ENCODE assay signal across 9 cellular contexts in genomic region chr4:1192091-1192492, GRCh38. TPM values are rescaled to one million over a fixed set of nuclear protein-coding genes. Genes with fewer than 3 reads are reported as not detected.
DNase-seq lines count a peak whose midpoint lies in the region; ATAC-seq and TF ChIP-seq lines count a peak whose summit lies in the region.
"Had no signal": no experiment of that assay in that cellular context is flagged by ENCODE, and none has a peak within 500 bp of the region (broad histone marks: within the 10 kb centered on the region; RNA-seq: fewer than 3 reads in every experiment).

No MANE protein-coding gene starts in this region.

- no peak overlapping the region for H3K23ac ChIP-seq in mesendoderm (ENCODE audit: low read length)

- H3K4me1 ChIP-seq in lung (ENCODE audit: control insufficient read depth in 2 of 2, insufficient read depth in 2 of 2, low read length in 2 of 2) (peaks cover 0 to 17% of the 10 kb centered on the region in 2 donors), urinary bladder (ENCODE audit: insufficient read depth) (no peaks in the 10 kb centered on the region), mesendoderm (ENCODE audit: control insufficient read depth, low read depth, low read length) (no peaks in the 10 kb centered on the region)

- H3K4ac ChIP-seq in mesendoderm (ENCODE audit: low read depth, low read length) = no peak overlapping the region

- H2BK15ac ChIP-seq in mesendoderm (replicated peaks; ENCODE audit: low read depth) = no peak overlapping the region

- H3K9ac ChIP-seq in mesendoderm (ENCODE audit: low read length) = no peak overlapping the region

- H2AK5ac ChIP-seq in mesendoderm (ENCODE audit: low read length) = no peak overlapping the region

- H3K36me3 ChIP-seq in lung (ENCODE audit: control insufficient read depth in 2 of 2, insufficient read depth in 2 of 2, low read length in 2 of 2) (no peaks in the 10 kb centered on the region), urinary bladder (ENCODE audit: insufficient read depth) (no peaks in the 10 kb centered on the region), mesendoderm (ENCODE audit: control insufficient read depth, insufficient read depth, low read length) (no peaks in the 10 kb centered on the region)

- H3K18ac ChIP-seq in mesendoderm (ENCODE audit: low read length) = no peak overlapping the region

- no peaks in the 10 kb centered on the region for H3K27me3 ChIP-seq in lung (ENCODE audit: control insufficient read depth, insufficient read depth)
- H3K27me3 ChIP-seq in mesendoderm (ENCODE audit: insufficient read depth, low read length, poor library complexity) = no peaks in the 10 kb centered on the region

- no peak overlapping the region for H3K4me2 ChIP-seq in mesendoderm (ENCODE audit: low read length)

- no peaks in the 10 kb centered on the region for H3K9me3 ChIP-seq in lung (ENCODE audit: control insufficient read depth in 2 of 2, insufficient read depth in 1 of 2, low read length in 1 of 2)

- no peak for TF ChIP-seq CTCF in lung (IDR thresholded peaks at IDR 0.05; ENCODE audit: control extremely low read depth, extremely low read depth)

- H3K79me2 ChIP-seq in mesendoderm (ENCODE audit: control insufficient read depth, insufficient read depth, low read length) = no peaks in the 10 kb centered on the region

- H2BK120ac ChIP-seq in mesendoderm (ENCODE audit: low read depth, low read length) = no peak overlapping the region

- no peak overlapping the region for H2BK5ac ChIP-seq in mesendoderm (ENCODE audit: low read length)

- H3K56ac ChIP-seq in mesendoderm (ENCODE audit: low read length) = no peak overlapping the region

- H4K8ac ChIP-seq in mesendoderm (ENCODE audit: low read depth, low read length) = no peak overlapping the region

- 54 to 84% methylated on average over 4 of the region's 4 CpGs for WGBS in lung, 2 donors
- WGBS in urinary bladder = 19% methylated on average over 4 of the region's 4 CpGs
- WGBS in mesendoderm (ENCODE audit: extremely low coverage, insufficient coverage, low lambda C conversion rate) = no CpG with 5 or more reads among the region's 4 CpGs

- ATAC-seq in lung (ENCODE audit: insufficient read depth, low FRiP score) (peak; percentile 82), HG03135 (IDR thresholded peaks at IDR 0.05; ENCODE audit: unreplicated experiment) (no peak)

- no peak overlapping the region for H4K5ac ChIP-seq in mesendoderm (ENCODE audit: low read length)

- H3K79me1 ChIP-seq in mesendoderm (ENCODE audit: low read length) = no peaks in the 10 kb centered on the region

- H3K4me3 ChIP-seq in lung (no peak overlapping the region), urinary bladder (ENCODE audit: low read depth, low read length) (no peak overlapping the region), mesendoderm (ENCODE audit: low read length) (no peak overlapping the region)

- peak; percentile 57 for DNase-seq in DMS53 (lab: John Stamatoyannopoulos, UW)
- DNase-seq in DMS53 treated with DMSO at 0.1 percent for 48 hours (lab: John Stamatoyannopoulos, UW; ENCODE audit: unreplicated experiment) = no peak
- peak; percentile 93 for DNase-seq in dedifferentiated amniotic fluid mesenchymal stem cell (ENCODE audit: extremely low spot score)
- DNase-seq in lung (ENCODE audit: low spot score) = peak; percentile 79
- no peak for DNase-seq in mesendoderm
- DNase-seq in NCI-H1092 treated with DMSO at 0.1 percent for 48 hours (lab: John Stamatoyannopoulos, UW) = no peak

- peak overlapping the region; percentile 66 to 83 for H3K27ac ChIP-seq in lung (ENCODE audit: low read depth in 1 of 2, low read length in 1 of 2)
- H3K27ac ChIP-seq in urinary bladder (ENCODE audit: low read depth) = peak overlapping the region; percentile 73
- H3K27ac ChIP-seq in mesendoderm (ENCODE audit: low read depth, low read length) = no peak overlapping the region
- H3K27ac ChIP-seq: 22Rv1 had no signal

RNA-seq across cellular contexts. Expression of gene SPON2, which starts 19.7 kb away (rescaled TPM):
- 100 to 1,000 TPM in 1 of 2 donors, 10 to 100 TPM in 1; 31.6 to 106 TPM for total RNA-seq in lung
- 100 to 1,000 TPM in 1 of 2 donors, 10 to 100 TPM in 1; 21.0 to 105 TPM for polyA plus RNA-seq in lung
- 119 TPM for total RNA-seq in urinary bladder
- polyA plus RNA-seq in urinary bladder = 123 TPM
- polyA plus RNA-seq in mesendoderm (2013, experiment 1 of 2) = 0.28 TPM
- 0.25 TPM for polyA plus RNA-seq in mesendoderm (2013, experiment 2 of 2)

RNA-seq across cellular contexts. Expression of gene CTBP1, which starts 56.8 kb away (rescaled TPM):
- total RNA-seq in lung = 100 to 1,000 TPM; 121 to 204 TPM
- 100 to 1,000 TPM; 126 to 150 TPM for polyA plus RNA-seq in lung
- total RNA-seq in urinary bladder = 85.9 TPM
- 140 TPM for polyA plus RNA-seq in urinary bladder
- 64.9 TPM for polyA plus RNA-seq in mesendoderm (2013, experiment 1 of 2)
- 65.1 TPM for polyA plus RNA-seq in mesendoderm (2013, experiment 2 of 2)

Comparison
In these comparisons a context has a peak if more than half of its experiments do, and no peak if none do; other contexts are left out.
1. DNase-seq: peak in DMS53 (single experiment), dedifferentiated amniotic fluid mesenchymal stem cell (single experiment) and lung (single experiment); none in DMS53 treated with DMSO at 0.1 percent for 48 hours (single experiment), mesendoderm (single experiment) and NCI-H1092 treated with DMSO at 0.1 percent for 48 hours (single experiment).